Comparison of ENCODE assay signal across 3 cellular contexts in genomic region chr4:118772149-118773081, GRCh38.
TF ChIP-seq lines count a peak whose summit lies in the region.

No MANE protein-coding gene starts in this region.

TF ChIP-seq in IMR-90, 13 proteins besides CTCF, POLR2A, EP300 and RAD21:
- TF ChIP-seq MAZ (IDR thresholded peaks at IDR 0.05; ENCODE audit: borderline replicate concordance, low read depth, low read length) (no peak), SMC3 (IDR thresholded peaks at IDR 0.05; ENCODE audit: low read depth, low read length) (peak; percentile 38; the same call in 1 of the 2 replicates)

TF ChIP-seq in SK-N-SH, 30 proteins besides CTCF, POLR2A, EP300 and RAD21:
- no peak for TF ChIP-seq NRF1 (IDR thresholded peaks at IDR 0.05; ENCODE audit: low read depth, low read length)
- TF ChIP-seq FOXJ3 (CRISPR knock-in tag; IDR thresholded peaks at IDR 0.05): no peak
- peak; percentile 59 for TF ChIP-seq SMC3 (IDR thresholded peaks at IDR 0.05; ENCODE audit: low read depth, low read length)
- TF ChIP-seq TAF1 (IDR thresholded peaks at IDR 0.05; ENCODE audit: borderline replicate concordance, low read depth, low read length): no peak
- TF ChIP-seq ELF1 (IDR thresholded peaks at IDR 0.05): no peak
- no peak for TF ChIP-seq ZBTB33 (IDR thresholded peaks at IDR 0.05; ENCODE audit: borderline replicate concordance, low read depth)
- no peak for TF ChIP-seq EZH2phosphoT487 (IDR thresholded peaks at IDR 0.05; ENCODE audit: borderline replicate concordance, low read depth)

TF ChIP-seq in neural cell, 6 proteins besides CTCF, POLR2A, EP300 and RAD21:
- peak; percentile 86 for TF ChIP-seq SMC3 (conservative IDR thresholded peaks at IDR 0.05; ENCODE audit: poor library complexity)
- no peak for TF ChIP-seq REST (IDR thresholded peaks at IDR 0.05; ENCODE audit: borderline replicate concordance)
